ENCODE assay signal across 8 cellular contexts in the genomic region with DNA sequence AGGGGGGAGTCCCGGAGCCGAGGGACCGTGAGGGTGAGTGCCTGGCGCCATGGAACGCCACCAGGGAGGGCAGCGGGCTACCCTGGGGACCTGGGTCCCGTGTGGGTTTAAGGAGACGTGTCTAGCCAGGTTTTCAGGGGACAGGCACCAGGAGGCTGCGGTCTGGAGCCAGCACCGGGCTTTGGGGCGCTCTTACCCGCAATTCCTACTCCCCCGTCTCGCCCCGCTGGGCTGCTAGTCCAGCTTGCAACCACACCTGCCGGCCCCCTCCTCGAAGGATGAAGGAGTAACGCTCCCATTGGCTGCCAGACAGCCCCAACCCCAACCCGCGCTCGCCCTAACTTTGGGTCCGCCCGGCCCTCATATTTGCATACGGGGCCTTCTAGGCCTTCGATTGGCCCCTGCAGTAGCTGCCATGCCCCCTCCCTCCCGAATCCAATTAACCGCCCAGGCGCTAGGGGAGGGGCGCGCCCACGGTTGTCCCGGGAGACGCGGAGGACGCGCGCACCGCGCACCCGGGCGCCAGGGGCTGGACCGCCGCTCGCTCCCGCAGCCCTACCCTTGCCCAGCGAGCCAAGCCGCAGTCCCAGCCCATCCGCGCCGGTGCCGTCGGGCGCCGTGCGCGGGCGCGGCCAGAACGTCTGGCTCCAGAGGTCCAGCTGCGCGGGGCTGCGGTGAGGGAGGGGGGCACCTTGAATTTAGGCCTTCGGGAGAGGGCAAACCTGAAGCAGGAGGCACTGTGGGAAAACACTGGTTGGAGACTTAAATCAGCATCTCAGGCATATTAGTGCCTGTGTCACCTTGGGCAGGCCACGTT. TPM values are rescaled to one million over a fixed set of nuclear protein-coding genes. Genes with fewer than 3 reads are reported as not detected.
DNase-seq lines count a peak whose midpoint lies in the region; ATAC-seq and TF ChIP-seq lines count a peak whose summit lies in the region.

Gene TTLL6, minus strand, starts transcription at position 456 of the 817 bp plus-strand sequence. Its CDS starts 157 bp downstream, at position 299.

- intact Hi-C loops in PC-9 (cut with micrococcal nuclease; ENCODE audit: unreplicated experiment) = no loop called here

- H3K4me2 ChIP-seq in PC-9 = peak within 1 kb of the TSS; percentile 81

- peak; percentile 74 for DNase-seq in GM19238 (ENCODE audit: insufficient read length, low spot score)
- DNase-seq in PC-9 = peak; percentile 88
- DNase-seq in activated T-helper 1 cell treated with Interleukin-2 at 50 U/mL for 16 hours (ENCODE audit: low read depth) = peak; percentile 68
- DNase-seq in fibroblast of mammary gland (ENCODE audit: low read depth) = peak; percentile 55
- DNase-seq in naive thymus-derived CD8-positive, alpha-beta T cell = peak; percentile 54 to 87 (median 78)

- H2AFZ ChIP-seq in ACC112 (ENCODE audit: low read length, unreplicated experiment) = peak within 1 kb of the TSS; percentile 75
- H2AFZ ChIP-seq in PC-9 = peak within 1 kb of the TSS; percentile 67

- POLR2A ChIA-PET in PC-9 (lab: Charles Lee; ENCODE audit: unreplicated experiment) = no interaction called here
- POLR2A ChIA-PET in naive thymus-derived CD8-positive, alpha-beta T cell (lab: Charles Lee) = interaction anchor here (0.6 to 3.8 kb wide), 6 partner anchors 15 to 267 kb away, joined by 3 to 15 read pairs (median 4); partner anchors contain the start of gene UBE2Z

- H3K4me1 ChIP-seq in ACC112 (ENCODE audit: control insufficient read depth, insufficient read depth, low read length, unreplicated experiment) = no peaks in the 10 kb centered on the region
- H3K4me1 ChIP-seq in PC-9 (replicated peaks; ENCODE audit: insufficient read depth) = 0 out of 2 replicates have a peak, but pooled peaks cover 3% of the 10 kb centered on the region

- H3K27ac Mint-ChIP-seq in IgD-negative memory B cell = peak within 1 kb of the TSS in 2 of 3 donors; percentile 28 to 95
- H3K27ac Mint-ChIP-seq in naive thymus-derived CD8-positive, alpha-beta T cell = peak within 1 kb of the TSS in 2 of 10 donors; percentile 63 to 65
- H3K27ac Mint-ChIP-seq in stimulated activated memory B cell treated with anti-CD40 and anti-IgM and Interleukin-4, amounts not matched to agents 10 μg/mL and 1 μg/mL and 100 μg/mL, for 72 hours = no peak within 1 kb of the TSS

- H3F3A ChIP-seq in PC-9 (ENCODE audit: insufficient read depth, low read depth) = peaks cover 9% of the 10 kb centered on the region; the same call in 1 of the 2 replicates

- no peaks in the 10 kb centered on the region for H3K36me3 ChIP-seq in ACC112 (ENCODE audit: insufficient read depth, low read length)
- no peaks in the 10 kb centered on the region for H3K36me3 ChIP-seq in PC-9 (ENCODE audit: low read depth)

- TF ChIP-seq CTCF in PC-9 (conservative IDR thresholded peaks at IDR 0.05) (no peak), fibroblast of mammary gland (conservative IDR thresholded peaks at IDR 0.05; ENCODE audit: control insufficient read depth, insufficient read depth, low read depth, low read length) (no peak)

- no peaks in the 10 kb centered on the region for H4K20me1 ChIP-seq in PC-9 (ENCODE audit: insufficient read depth)

- H3K4me3 Mint-ChIP-seq in IgD-negative memory B cell = peak within 1 kb of the TSS; percentile 46 to 95 (median 83)
- peak within 1 kb of the TSS; percentile 74 to 91 (median 84) for H3K4me3 Mint-ChIP-seq in naive thymus-derived CD8-positive, alpha-beta T cell
- H3K4me3 Mint-ChIP-seq in stimulated activated memory B cell treated with anti-CD40 and anti-IgM and Interleukin-4, amounts not matched to agents 10 μg/mL and 1 μg/mL and 100 μg/mL, for 72 hours = peak within 1 kb of the TSS; percentile 79

- no peak within 1 kb of the TSS for H3K27ac ChIP-seq in ACC112 (ENCODE audit: low read depth, low read length)
- H3K27ac ChIP-seq in PC-9 = no peak within 1 kb of the TSS

- CTCF ChIA-PET in PC-9 (lab: Charles Lee) = interaction anchor here (0.5 kb wide), 2 partner anchors 108 to 517 kb away, joined by 3 to 4 read pairs; no protein-coding TSS in a partner anchor

- peaks cover 8 to 15% (median 10%) of the 10 kb centered on the region in 3 donors for H3K4me1 Mint-ChIP-seq in IgD-negative memory B cell
- H3K4me1 Mint-ChIP-seq in naive thymus-derived CD8-positive, alpha-beta T cell = peaks cover 12 to 22% (median 17%) of the 10 kb centered on the region in 4 donors
- peaks cover 22% of the 10 kb centered on the region for H3K4me1 Mint-ChIP-seq in stimulated activated memory B cell treated with anti-CD40 and anti-IgM and Interleukin-4, amounts not matched to agents 10 μg/mL and 1 μg/mL and 100 μg/mL, for 72 hours

- no peaks in the 10 kb centered on the region for H3K9me3 ChIP-seq in PC-9 (ENCODE audit: insufficient read depth, low read depth)

- peaks cover 21% of the 10 kb centered on the region for H3K27me3 ChIP-seq in ACC112 (ENCODE audit: insufficient read depth, low read length)
- H3K27me3 ChIP-seq in PC-9 (ENCODE audit: insufficient read depth, low read depth) = peaks cover 14% of the 10 kb centered on the region; the same call in 1 of the 2 replicates

- H3K27me3 Mint-ChIP-seq in IgD-negative memory B cell = peaks cover 26% of the 10 kb centered on the region
- peaks cover 11 to 37% (median 26%) of the 10 kb centered on the region in 5 donors for H3K27me3 Mint-ChIP-seq in naive thymus-derived CD8-positive, alpha-beta T cell
- H3K27me3 Mint-ChIP-seq in stimulated activated memory B cell treated with anti-CD40 and anti-IgM and Interleukin-4, amounts not matched to agents 10 μg/mL and 1 μg/mL and 100 μg/mL, for 72 hours = peaks cover 71% of the 10 kb centered on the region

- ATAC-seq in naive thymus-derived CD8-positive, alpha-beta T cell = peak; percentile 96 to 97
- ATAC-seq in stimulated activated memory B cell treated with anti-CD40 and anti-IgM and Interleukin-4, amounts not matched to agents 10 μg/mL and 1 μg/mL and 100 μg/mL, for 72 hours = peak; percentile 90

- H3K36me3 Mint-ChIP-seq in IgD-negative memory B cell = no peaks in the 10 kb centered on the region
- no peaks in the 10 kb centered on the region for H3K36me3 Mint-ChIP-seq in naive thymus-derived CD8-positive, alpha-beta T cell
- H3K36me3 Mint-ChIP-seq in stimulated activated memory B cell treated with anti-CD40 and anti-IgM and Interleukin-4, amounts not matched to agents 10 μg/mL and 1 μg/mL and 100 μg/mL, for 72 hours = no peaks in the 10 kb centered on the region

- no TSS peak for BruUV-seq in PC-9 (replicated peaks; lab: Mats Ljungman, UMichigan)

- H3K4me3 ChIP-seq in ACC112 (ENCODE audit: low read depth, low read length) = peak within 1 kb of the TSS; percentile 73
- peak within 1 kb of the TSS; percentile 54; the same call in 1 of the 2 replicates for H3K4me3 ChIP-seq in PC-9
- H3K4me3 ChIP-seq in fibroblast of mammary gland (ENCODE audit: control insufficient read depth, low read depth, low read length) = peak within 1 kb of the TSS; percentile 41

- no peaks in the 10 kb centered on the region for H3K9me2 ChIP-seq in PC-9 (ENCODE audit: insufficient read depth)

- peaks cover 0 to 1% (median 0%) of the 10 kb centered on the region in 3 donors for H3K9me3 Mint-ChIP-seq in IgD-negative memory B cell
- H3K9me3 Mint-ChIP-seq in naive thymus-derived CD8-positive, alpha-beta T cell = no peaks in the 10 kb centered on the region
- H3K9me3 Mint-ChIP-seq in stimulated activated memory B cell treated with anti-CD40 and anti-IgM and Interleukin-4, amounts not matched to agents 10 μg/mL and 1 μg/mL and 100 μg/mL, for 72 hours = no peaks in the 10 kb centered on the region

- H3K79me2 ChIP-seq in ACC112 (ENCODE audit: control insufficient read depth, insufficient read depth, low read length, unreplicated experiment) (no peaks in the 10 kb centered on the region), PC-9 (ENCODE audit: low read depth) (no peaks in the 10 kb centered on the region)

RNA-seq across cellular contexts. Expression of gene TTLL6, which starts in this region (rescaled TPM):
- polyA plus RNA-seq in IgD-negative memory B cell = not detected
- total RNA-seq in PC-9 (2021) = not detected in 2 replicates
- total RNA-seq in naive thymus-derived CD8-positive, alpha-beta T cell = not detected
- polyA plus RNA-seq in naive thymus-derived CD8-positive, alpha-beta T cell = not detected

Comparison
In these comparisons a context has a peak if more than half of its experiments do, and no peak if none do; other contexts are left out.
1. Peak in DNase-seq, H3K4me3 ChIP-seq and H3K4me2 ChIP-seq in PC-9; RNA of the gene not detected or under 1 TPM.
2. Peak in DNase-seq and ATAC-seq in naive thymus-derived CD8-positive, alpha-beta T cell; RNA of the gene not detected or under 1 TPM.